ENCODE assay signal across 11 cellular contexts in the genomic region with DNA sequence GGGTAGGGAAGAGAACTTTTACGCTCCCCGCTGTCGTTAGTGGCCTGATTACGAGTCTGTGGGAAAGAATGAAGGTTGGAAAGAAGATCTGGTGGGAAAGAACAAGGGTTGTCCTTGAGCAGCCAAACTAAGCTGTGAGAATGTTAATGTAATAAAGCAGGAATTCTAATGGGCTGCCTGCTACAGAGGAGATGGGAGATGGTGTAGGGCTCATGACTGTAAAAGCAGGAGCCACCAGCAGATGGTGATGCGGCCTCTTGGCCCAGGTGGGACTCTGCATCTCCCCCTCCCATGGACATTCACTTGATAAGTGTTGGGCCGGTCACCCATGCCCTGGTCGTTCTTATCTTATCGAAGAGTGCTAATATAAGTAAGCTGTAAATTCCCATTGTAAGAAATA.
A peak's percentile ranks its signal among the peaks of the same experiment; 100 is the strongest.
DNase-seq lines count a peak whose midpoint lies in the region; ATAC-seq, FAIRE-seq and TF ChIP-seq lines count a peak whose summit lies in the region.
"Had no signal": no experiment of that assay in that cellular context is flagged by ENCODE, and none has a peak within 500 bp of the region (broad histone marks: within the 10 kb centered on the region; RNA-seq: fewer than 3 reads in every experiment).

No MANE protein-coding gene starts in this region.

- 61 to 67% (median 64%) methylated on average over 8 of the region's 8 CpGs for WGBS in heart left ventricle, 4 donors
- 40 to 67% (median 47%) methylated on average over 8 of the region's 8 CpGs for WGBS in small intestine, 3 donors

- peak; percentile 8 for DNase-seq in NCI-H345 (lab: John Stamatoyannopoulos, UW)
- DNase-seq in NCI-H345 treated with DMSO at 0.1 percent for 48 hours (lab: John Stamatoyannopoulos, UW; ENCODE audit: unreplicated experiment), result no peak
- DNase-seq in OCI-M1 (lab: John Stamatoyannopoulos, UW), result peak; percentile 24
- peak in 1 of 5 donors; percentile 30 for DNase-seq in heart left ventricle
- DNase-seq in small intestine, result peak; percentile 46
- DNase-seq in MM.1S, result no peak
- DNase-seq: activated CD8-positive, alpha-beta memory T cell treated with anti-CD3 and anti-CD28 coated beads, Interleukin-2, amount 50 U/mL, for 48 hours; posterior cingulate gyrus had no signal

- peak in 9 of 12 donors; percentile 12 to 59 (median 35) for TF ChIP-seq CTCF in heart left ventricle (IDR thresholded peaks at IDR 0.05)
- no peak for TF ChIP-seq CTCF in MM.1S (IDR thresholded peaks at IDR 0.05; ENCODE audit: low read length)

- H3K9ac ChIP-seq in MM.1S (ENCODE audit: low read length), result no peak overlapping the region

- H4K20me1 ChIP-seq in MM.1S (ENCODE audit: insufficient read depth, low read length), result no peaks in the 10 kb centered on the region

- intact Hi-C loops in heart left ventricle (cut with DNase I), result loop anchor here in 7 of 10 donors (5.0 to 10.0 kb wide), 5 partner anchors 38 to 128 kb away; no protein-coding TSS in a partner anchor

- FAIRE-seq in small intestine (lab: Jason Lieb, UNC), result no peak

- H2AFZ ChIP-seq in MM.1S (ENCODE audit: low read length), result no peak overlapping the region

- H3K9me3 ChIP-seq in heart left ventricle (no peaks in the 10 kb centered on the region), small intestine (ENCODE audit: control insufficient read depth, low read depth) (no peaks in the 10 kb centered on the region), MM.1S (replicated peaks; ENCODE audit: insufficient read depth, low read length) (no peaks in the 10 kb centered on the region)
- H3K9me3 ChIP-seq: SJSA1 had no signal

- H3K4me1 ChIP-seq in heart left ventricle (peaks cover 0 to 28% (median 4%) of the 10 kb centered on the region in 12 donors), small intestine (ENCODE audit: control insufficient read depth in 2 of 2, insufficient read depth in 1 of 2, low read depth in 1 of 2, low read length in 1 of 2) (peaks cover 6 to 8% of the 10 kb centered on the region in 2 donors), MM.1S (ENCODE audit: low read length) (no peaks in the 10 kb centered on the region)

- ATAC-seq in heart left ventricle, result peak; percentile 64 to 80 (median 76)
- no peak for ATAC-seq in GM18517 (IDR thresholded peaks at IDR 0.05; ENCODE audit: unreplicated experiment)
- no peak for ATAC-seq in HG03442 (IDR thresholded peaks at IDR 0.05; ENCODE audit: unreplicated experiment)

- H3K27me3 ChIP-seq in heart left ventricle (peaks cover 0 to 5% (median 0%) of the 10 kb centered on the region in 9 donors), small intestine (ENCODE audit: control insufficient read depth in 2 of 2, insufficient read depth in 2 of 2, low read length in 2 of 2) (no peaks in the 10 kb centered on the region), MM.1S (replicated peaks; ENCODE audit: insufficient read depth, low read length) (no peaks in the 10 kb centered on the region)
- H3K27me3 ChIP-seq: SJSA1 had no signal

- H3K36me3 ChIP-seq in heart left ventricle, result no peaks in the 10 kb centered on the region
- H3K36me3 ChIP-seq in small intestine (ENCODE audit: control insufficient read depth in 2 of 2, insufficient read depth in 2 of 2, low read length in 2 of 2), result no peaks in the 10 kb centered on the region
- H3K36me3 ChIP-seq in MM.1S (replicated peaks; ENCODE audit: insufficient read depth, low read length), result no peaks in the 10 kb centered on the region
- H3K36me3 ChIP-seq: SJSA1 had no signal

- H3K27ac ChIP-seq in heart left ventricle (peak overlapping the region in 1 of 12 donors; percentile 30), small intestine (ENCODE audit: low read depth in 1 of 2, low read length in 1 of 2) (no peak overlapping the region), MM.1S (ENCODE audit: low read length) (no peak overlapping the region)
- H3K27ac ChIP-seq: SJSA1 had no signal

- no peak for TF ChIP-seq POLR2A in heart left ventricle (IDR thresholded peaks at IDR 0.05)

- no peak overlapping the region for H3K4me3 ChIP-seq in heart left ventricle
- H3K4me3 ChIP-seq in small intestine (ENCODE audit: low read depth in 1 of 2, low read length in 2 of 2), result no peak overlapping the region
- no peak overlapping the region for H3K4me3 ChIP-seq in MM.1S (ENCODE audit: low read length)
- H3K4me3 ChIP-seq: SJSA1 had no signal

- H3F3A ChIP-seq in MM.1S (ENCODE audit: insufficient read depth, low read length), result no peaks in the 10 kb centered on the region

- H3K79me2 ChIP-seq in MM.1S (ENCODE audit: low read length), result no peaks in the 10 kb centered on the region

- no peak overlapping the region for H3K4me2 ChIP-seq in MM.1S (ENCODE audit: low read depth, low read length)

- H3K9me2 ChIP-seq in MM.1S (replicated peaks; ENCODE audit: insufficient read depth, low read length), result no peaks in the 10 kb centered on the region

Comparison
In these comparisons a context has a peak if more than half of its experiments do, and no peak if none do; other contexts are left out.
1. DNase-seq: peak in NCI-H345 (single experiment), OCI-M1 (single experiment) and small intestine (single experiment); none in NCI-H345 treated with DMSO at 0.1 percent for 48 hours (single experiment) and MM.1S (single experiment).
2. ATAC-seq: peak in heart left ventricle (4 of 4); none in GM18517 (single experiment) and HG03442 (single experiment).